9 cellular contexts compared by ENCODE assay signal in genomic region chr4:25441519-25442117, GRCh38.
DNase-seq lines count a peak whose midpoint lies in the region; ATAC-seq, FAIRE-seq and TF ChIP-seq lines count a peak whose summit lies in the region.
"Had no signal": no experiment of that assay in that cellular context is flagged by ENCODE, and none has a peak within 500 bp of the region (broad histone marks: within the 10 kb centered on the region; RNA-seq: fewer than 3 reads in every experiment).

No MANE protein-coding gene starts in this region.

- FAIRE-seq in RCC 7860 (lab: Jason Lieb, UNC) (no peak), H1 (lab: Jason Lieb, UNC) (peak; percentile 70)

- TF ChIP-seq CTCF in H1 (IDR thresholded peaks at IDR 0.05; ENCODE audit: control extremely low read depth in 1 of 3, insufficient read depth in 1 of 3, low read depth in 1 of 3, low read length in 3 of 3): peak; percentile 83 to 95 (median 85)

- peak; percentile 96 for TF ChIP-seq RAD21 in H1 (IDR thresholded peaks at IDR 0.05 in 1 of 2, conservative IDR thresholded peaks at IDR 0.05 in 1 of 2; ENCODE audit: low read depth in 2 of 2, low read length in 2 of 2)

- no peak overlapping the region for H4K5ac ChIP-seq in H1 (ENCODE audit: insufficient read length, low read depth, low read length)

- H3K23ac ChIP-seq in H1 (ENCODE audit: insufficient read length): no peak overlapping the region

- POLR2A ChIA-PET in H1 (lab: Charles Lee; ENCODE audit: partially characterized antibody): interaction anchor here (0.6 to 0.9 kb wide), 2 partner anchors 209 to 213 kb away, joined by 3 read pairs; no protein-coding TSS in a partner anchor

- H3K14ac ChIP-seq in H1 (ENCODE audit: insufficient read length): no peak overlapping the region

- CTCF ChIA-PET in H1 (lab: Charles Lee; ENCODE audit: partially characterized antibody): interaction anchor here (0.6 to 11.2 kb wide), 68 partner anchors 8 to 1279 kb away, joined by 3 to 248 read pairs (median 6); partner anchors contain the start of gene SLC34A2

- peak; percentile 48 for DNase-seq in SIG-M5 treated with dmso at 0.1 percent for 504 hours (lab: John Stamatoyannopoulos, UW; ENCODE audit: unreplicated experiment)
- DNase-seq in SIG-M5 (lab: John Stamatoyannopoulos, UW): no peak
- DNase-seq in LoVo (ENCODE audit: low spot score): peak; percentile 39
- DNase-seq in RCC 7860 (ENCODE audit: low spot score): peak; percentile 26
- peak in 1 of 2 experiments; percentile 77 for DNase-seq in H1 (ENCODE audit: low read depth in 1 of 2, low spot score in 2 of 2)
- peak; percentile 66 for DNase-seq in medulla oblongata (ENCODE audit: extremely low spot score)

- H2BK20ac ChIP-seq in H1 (ENCODE audit: low read length): no peak overlapping the region

- H3K79me2 ChIP-seq in H1 (ENCODE audit: control insufficient read depth in 1 of 2, insufficient read depth in 2 of 2, low read length in 2 of 2): no peaks in the 10 kb centered on the region

- ATAC-seq in HG03469 (IDR thresholded peaks at IDR 0.05; ENCODE audit: unreplicated experiment) (no peak), GM19452 (IDR thresholded peaks at IDR 0.05; ENCODE audit: unreplicated experiment) (no peak)

- H3K4ac ChIP-seq in H1 (replicated peaks; ENCODE audit: insufficient read length, low read depth, low read length): no peak overlapping the region

- no peak overlapping the region for H2AK5ac ChIP-seq in H1 (ENCODE audit: low read depth, low read length)

- no peaks in the 10 kb centered on the region for H3K9me3 ChIP-seq in H1 (ENCODE audit: insufficient read depth in 2 of 2, low read depth in 1 of 2, low read length in 1 of 2)

- no peak for TF ChIP-seq EP300 in H1 (IDR thresholded peaks at IDR 0.05; ENCODE audit: borderline replicate concordance in 1 of 2, low read depth in 2 of 2, low read length in 2 of 2)

- H2BK5ac ChIP-seq in H1 (ENCODE audit: low read depth, low read length): no peak overlapping the region

- no peak overlapping the region for H2BK120ac ChIP-seq in H1 (replicated peaks; ENCODE audit: low read depth, low read length)

- no peak overlapping the region for H3K4me3 ChIP-seq in H1 (ENCODE audit: extremely low read depth in 1 of 4, insufficient read depth in 2 of 4, low read depth in 3 of 4, low read length in 4 of 4)
- H3K4me3 ChIP-seq: BLaER1 had no signal

- peaks cover 0 to 6% (median 0%) of the 10 kb centered on the region in 4 experiments; a peak in 3 of 7 replicates for H3K4me1 ChIP-seq in H1 (replicated peaks in 1 of 4; ENCODE audit: control insufficient read depth in 3 of 4, insufficient read depth in 4 of 4, low read length in 3 of 4)
- H3K4me1 ChIP-seq: BLaER1 had no signal

- no peak overlapping the region for H3K27ac ChIP-seq in H1 (ENCODE audit: low read depth, low read length)
- H3K27ac ChIP-seq: BLaER1 had no signal

- no peaks in the 10 kb centered on the region for H3K79me1 ChIP-seq in H1 (ENCODE audit: low read depth, low read length)

- no peak overlapping the region for H2AFZ ChIP-seq in H1 (ENCODE audit: low read length)

- no peaks in the 10 kb centered on the region for H3K27me3 ChIP-seq in H1 (replicated peaks in 1 of 4; ENCODE audit: control insufficient read depth in 3 of 4, extremely low read depth in 1 of 4, insufficient read depth in 3 of 4, low read length in 3 of 4)
- H3K27me3 ChIP-seq: BLaER1 had no signal

- no peak overlapping the region for H3K56ac ChIP-seq in H1 (replicated peaks; ENCODE audit: insufficient read length, low read depth, low read length)

- H4K8ac ChIP-seq in H1 (ENCODE audit: extremely low read depth, insufficient read depth, low read length): no peak overlapping the region

- H3K4me2 ChIP-seq in H1 (ENCODE audit: insufficient read depth in 1 of 2, low read depth in 2 of 2, low read length in 2 of 2): no peak overlapping the region
- H3K4me2 ChIP-seq: BLaER1 had no signal

- H2BK12ac ChIP-seq in H1 (ENCODE audit: low read depth, low read length): no peak overlapping the region

- H3K36me3 ChIP-seq in H1 (ENCODE audit: control insufficient read depth in 2 of 4, insufficient read depth in 4 of 4, low read length in 3 of 4): no peaks in the 10 kb centered on the region
- H3K36me3 ChIP-seq: BLaER1 had no signal

- H3K9ac ChIP-seq in H1 (replicated peaks in 1 of 4; ENCODE audit: extremely low read depth in 1 of 4, low read depth in 3 of 4, low read length in 3 of 4): no peak overlapping the region
- H3K9ac ChIP-seq: BLaER1 had no signal

- no peak overlapping the region for H3K18ac ChIP-seq in H1 (ENCODE audit: extremely low read depth, low read length)

- WGBS in H1 (ENCODE audit: extremely low coverage in 1 of 2, insufficient coverage in 1 of 2, insufficient read length in 1 of 2, insufficient replicate concordance in 2 of 2, low coverage in 1 of 2, low lambda C conversion rate in 2 of 2, missing lambda C conversion rate in 1 of 2), 2 experiments: 49% methylated on average over 6 of the region's 6 CpGs; no CpG with 5 or more reads in 1 of the 2 experiments

- TF ChIP-seq POLR2A in H1 (IDR thresholded peaks at IDR 0.05; ENCODE audit: control extremely low read depth in 1 of 2, low read depth in 2 of 2, low read length in 2 of 2): no peak

- no peak overlapping the region for H4K91ac ChIP-seq in H1 (replicated peaks; ENCODE audit: insufficient read length, low read length)

- no peaks in the 10 kb centered on the region for H4K20me1 ChIP-seq in H1 (replicated peaks in 1 of 2; ENCODE audit: control insufficient read depth in 1 of 2, insufficient read depth in 2 of 2, low read length in 2 of 2)
- H4K20me1 ChIP-seq: BLaER1 had no signal

- H3K23me2 ChIP-seq in H1 (ENCODE audit: low read depth, low read length): no peaks in the 10 kb centered on the region

- H2BK15ac ChIP-seq in H1 (ENCODE audit: low read length): no peak overlapping the region

TF ChIP-seq in H1, 55 proteins besides CTCF, POLR2A, EP300 and RAD21:
- TF ChIP-seq EGR1 (IDR thresholded peaks at IDR 0.05; ENCODE audit: borderline replicate concordance, low read depth, low read length) (no peak), KDM1A (IDR thresholded peaks at IDR 0.05; ENCODE audit: borderline replicate concordance, low read length) (no peak), CREB1 (IDR thresholded peaks at IDR 0.05) (no peak), RXRA (IDR thresholded peaks at IDR 0.05; ENCODE audit: insufficient read depth, low read depth, low read length) (no peak), YY1 (IDR thresholded peaks at IDR 0.05; ENCODE audit: low read depth, low read length) (0 out of 2 replicates have a peak, but pooled peaks have one; percentile 12), HDAC6 (IDR thresholded peaks at IDR 0.05; ENCODE audit: low read depth, low read length) (no peak), ZNF274 (IDR thresholded peaks at IDR 0.05; ENCODE audit: borderline replicate concordance, extremely low read depth, low read length) (no peak), ATF3 (IDR thresholded peaks at IDR 0.05; ENCODE audit: insufficient read depth, low read depth, low read length) (0 out of 2 replicates have a peak, but pooled peaks have one; percentile 8), E2F6 (IDR thresholded peaks at IDR 0.05) (no peak)
